In genomic region chr20:14117768-14118167, GRCh38 we compare ENCODE assay signal across 31 cellular contexts.
"Had no signal": no experiment of that assay in that cellular context is flagged by ENCODE, and none has a peak within 500 bp of the region (broad histone marks: within the 10 kb centered on the region; RNA-seq: fewer than 3 reads in every experiment).

No MANE protein-coding gene starts in this region.

- H3K27me3 ChIP-seq: adrenal gland, brain microvascular endothelial cell, esophagus muscularis mucosa, gastroesophageal sphincter, neural progenitor cell, right lobe of liver had no signal

- ATAC-seq: gastroesophageal sphincter, natural killer cell, right lobe of liver had no signal

- H3K9me3 ChIP-seq: adrenal gland, esophagus muscularis mucosa, gastroesophageal sphincter, left ventricle myocardium inferior, thoracic aorta had no signal

- H3K4me3 ChIP-seq: adrenal gland, esophagus muscularis mucosa, gastroesophageal sphincter, hepatocyte, left ventricle myocardium inferior, lung, neural progenitor cell, right lobe of liver, thoracic aorta had no signal

- FAIRE-seq: astrocyte, TTC549, urothelium cell line had no signal

- H3K4me1 ChIP-seq: adrenal gland, esophagus muscularis mucosa, gastroesophageal sphincter, left ventricle myocardium inferior, neural progenitor cell, right lobe of liver had no signal

- H3K27ac ChIP-seq: adrenal gland, brain microvascular endothelial cell, esophagus muscularis mucosa, gastroesophageal sphincter, hepatocyte, left ventricle myocardium inferior, neural progenitor cell, right lobe of liver, thoracic aorta, WERI-Rb-1 had no signal

- DNase-seq: activated CD4-positive, alpha-beta memory T cell treated with anti-CD3 and anti-CD28 coated beads for 36 hours; activated CD4-positive, alpha-beta T cell treated with anti-CD3 and anti-CD28 coated beads, Interleukin-2, amount 10 ng/mL, durations not matched to agents 24 days and 14 days; activated CD4-positive, CD25-positive, alpha-beta regulatory T cell treated with anti-CD3 and anti-CD28 coated beads, Interleukin-2, amount 50 U/mL, for 72 hours; activated CD8-positive, alpha-beta memory T cell treated with anti-CD3 and anti-CD28 coated beads, Interleukin-2, amount 50 U/mL, for 4 hours; activated effector memory CD4-positive, alpha-beta T cell treated with anti-CD3 and anti-CD28 coated beads, Interleukin-2, amount 50 U/mL, for 16 hours; activated naive CD4-positive, alpha-beta T cell treated with anti-CD3 and anti-CD28 coated beads for 36 hours; activated naive CD8-positive, alpha-beta T cell treated with anti-CD3 and anti-CD28 coated beads for 36 hours; activated T-cell treated with anti-CD3 and anti-CD28 coated beads, Interleukin-2, amount 50 U/mL, for 1 hour; adrenal gland; brain microvascular endothelial cell; central memory CD4-positive, alpha-beta T cell; endodermal cell; islet precursor cell; left ventricle myocardium inferior; mesendoderm; natural killer cell; occipital lobe; right lobe of liver; stimulated activated CD4-positive, alpha-beta T cell treated with anti-CD3 and anti-CD28 coated beads, Interleukin-4, amount 100 ng/mL, for 1 hour; T-helper 9 cell; trophoblast cell; WERI-Rb-1 had no signal

- H3K36me3 ChIP-seq: adrenal gland, brain microvascular endothelial cell, esophagus muscularis mucosa, gastroesophageal sphincter, left ventricle myocardium inferior, neural progenitor cell, right lobe of liver, thoracic aorta, WERI-Rb-1 had no signal
